ENCODE assay signal across 8 cellular contexts in genomic region chr16:18925306-18926188, GRCh38. TPM values are rescaled to one million over a fixed set of nuclear protein-coding genes. Genes with fewer than 3 reads are reported as not detected.
A peak's percentile ranks its signal among the peaks of the same experiment; 100 is the strongest.
DNase-seq lines count a peak whose midpoint lies in the region; ATAC-seq, FAIRE-seq and TF ChIP-seq lines count a peak whose summit lies in the region.
"Not testable (repeated sequence)": the region's sequence is repeated elsewhere in the genome, so short reads cannot be mapped to it uniquely, and the experiment has no call there.

No MANE protein-coding gene starts in this region.

- under 1% methylated on average over 68 of the region's 68 CpGs for WGBS in urinary bladder

- peak; percentile 29 for ATAC-seq in GM18861 (IDR thresholded peaks at IDR 0.05; ENCODE audit: unreplicated experiment)
- peak; percentile 46 for ATAC-seq in HG02970 (IDR thresholded peaks at IDR 0.05; ENCODE audit: low FRiP score, unreplicated experiment)

- not testable (repeated sequence) for H3K4me1 ChIP-seq in urinary bladder (ENCODE audit: insufficient read depth)

- TF ChIP-seq CTCF in bronchial epithelial cell (IDR thresholded peaks at IDR 0.05; ENCODE audit: insufficient read depth, low read length, severe bottlenecking) = not testable (repeated sequence)

- H3K36me3 ChIP-seq in bronchial epithelial cell (ENCODE audit: control insufficient read depth, insufficient read depth, low read length); urinary bladder (ENCODE audit: insufficient read depth): not testable (repeated sequence)

- H3K4me3 ChIP-seq in bronchial epithelial cell (ENCODE audit: low read depth, low read length) = peak overlapping the region; percentile 62
- H3K4me3 ChIP-seq in skeletal muscle cell (ENCODE audit: low read depth, low read length) = peak overlapping the region; percentile 67
- peak overlapping the region; percentile 79 for H3K4me3 ChIP-seq in urinary bladder (ENCODE audit: low read depth, low read length)

- peak overlapping the region; percentile 94 for H3K27ac ChIP-seq in urinary bladder (ENCODE audit: low read depth)

- H3K27me3 ChIP-seq in bronchial epithelial cell (ENCODE audit: control insufficient read depth, insufficient read depth, low read length) = not testable (repeated sequence)

- FAIRE-seq in bronchial epithelial cell (lab: Jason Lieb, UNC) = not testable (repeated sequence)

- DNase-seq in NCI-H2171 treated with DMSO at 0.1 percent for 48 hours (lab: John Stamatoyannopoulos, UW) = peak; percentile 8
- DNase-seq in activated CD4-positive, CD25-positive, alpha-beta regulatory T cell treated with anti-CD3 and anti-CD28 coated beads, Interleukin-2, amount 50 U/mL, for 72 hours = peak; percentile 68
- DNase-seq in bronchial epithelial cell (ENCODE audit: low read depth) = peak; percentile 39
- DNase-seq in iPS-NIHi11 (ENCODE audit: low spot score) = peak; percentile 31
- DNase-seq in skeletal muscle cell (ENCODE audit: low read depth) = not testable (repeated sequence)

RNA-seq across cellular contexts. Expression of gene SMG1, which starts 0.7 kb away (rescaled TPM):
- total RNA-seq in bronchial epithelial cell = 67.1 and 68.9 TPM in 2 replicates
- 143 TPM for total RNA-seq in urinary bladder
- 16.9 TPM for polyA plus RNA-seq in urinary bladder

RNA-seq across cellular contexts. Expression of gene TMC7, which starts 58.2 kb away (rescaled TPM):
- total RNA-seq in bronchial epithelial cell = 3.1 and 5.0 TPM in 2 replicates
- total RNA-seq in urinary bladder = 3.7 TPM
- polyA plus RNA-seq in urinary bladder = 3.4 TPM
